Comparison of ENCODE assay signal across 1 cellular context in the genomic region with DNA sequence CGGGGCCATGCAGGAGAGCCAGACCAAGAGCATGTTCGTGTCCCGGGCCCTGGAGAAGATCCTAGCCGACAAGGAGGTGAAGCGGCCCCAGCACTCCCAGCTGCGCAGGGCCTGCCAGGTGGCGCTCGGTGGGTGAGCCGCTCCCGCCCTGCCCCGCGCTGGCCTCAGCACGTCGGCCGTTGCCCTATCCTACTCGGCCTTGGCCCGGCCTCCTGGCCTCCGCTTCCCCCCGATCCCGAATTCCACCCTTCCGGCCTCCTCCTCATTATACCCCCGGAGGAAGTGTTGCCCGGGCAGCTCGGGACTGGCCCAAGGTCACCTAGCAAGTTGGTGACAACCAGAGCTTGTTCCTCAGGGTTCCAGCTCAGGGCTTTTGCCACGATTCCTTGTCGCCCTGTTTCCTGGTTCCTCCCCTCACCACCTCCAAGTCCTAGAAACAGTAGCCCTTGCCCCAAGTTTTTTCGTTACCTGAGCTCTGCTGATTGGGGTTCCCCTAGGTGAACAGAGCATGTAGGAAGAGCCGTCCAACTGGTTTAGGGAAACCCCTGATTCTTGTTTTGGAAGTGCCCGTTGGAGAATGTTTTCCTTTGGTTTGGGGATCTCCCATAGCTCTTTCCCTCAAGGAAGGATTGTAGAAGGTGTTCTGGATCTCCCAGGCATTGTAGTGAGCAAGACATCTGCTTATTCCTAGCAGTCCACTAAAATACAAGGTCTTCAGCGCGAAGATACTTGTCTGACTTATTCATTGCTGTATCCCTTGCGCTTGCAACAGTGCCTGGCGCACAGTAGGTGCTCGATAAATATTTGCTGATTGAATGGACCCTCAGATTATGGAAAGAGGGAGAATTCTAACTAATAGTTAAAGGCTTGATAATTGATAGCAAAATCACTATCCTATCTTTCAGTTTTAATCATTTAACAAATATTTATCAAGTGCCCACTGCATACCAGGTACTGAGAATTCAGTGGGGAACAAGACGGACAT.
A peak's percentile ranks its signal among the peaks of the same experiment; 100 is the strongest.
TF ChIP-seq lines count a peak whose summit lies in the region.

No MANE protein-coding gene starts in this region.

TF ChIP-seq in HepG2, 621 proteins besides CTCF, POLR2A, EP300 and RAD21 (continued from another document and continues in another):
- TF ChIP-seq, protein P1, sequence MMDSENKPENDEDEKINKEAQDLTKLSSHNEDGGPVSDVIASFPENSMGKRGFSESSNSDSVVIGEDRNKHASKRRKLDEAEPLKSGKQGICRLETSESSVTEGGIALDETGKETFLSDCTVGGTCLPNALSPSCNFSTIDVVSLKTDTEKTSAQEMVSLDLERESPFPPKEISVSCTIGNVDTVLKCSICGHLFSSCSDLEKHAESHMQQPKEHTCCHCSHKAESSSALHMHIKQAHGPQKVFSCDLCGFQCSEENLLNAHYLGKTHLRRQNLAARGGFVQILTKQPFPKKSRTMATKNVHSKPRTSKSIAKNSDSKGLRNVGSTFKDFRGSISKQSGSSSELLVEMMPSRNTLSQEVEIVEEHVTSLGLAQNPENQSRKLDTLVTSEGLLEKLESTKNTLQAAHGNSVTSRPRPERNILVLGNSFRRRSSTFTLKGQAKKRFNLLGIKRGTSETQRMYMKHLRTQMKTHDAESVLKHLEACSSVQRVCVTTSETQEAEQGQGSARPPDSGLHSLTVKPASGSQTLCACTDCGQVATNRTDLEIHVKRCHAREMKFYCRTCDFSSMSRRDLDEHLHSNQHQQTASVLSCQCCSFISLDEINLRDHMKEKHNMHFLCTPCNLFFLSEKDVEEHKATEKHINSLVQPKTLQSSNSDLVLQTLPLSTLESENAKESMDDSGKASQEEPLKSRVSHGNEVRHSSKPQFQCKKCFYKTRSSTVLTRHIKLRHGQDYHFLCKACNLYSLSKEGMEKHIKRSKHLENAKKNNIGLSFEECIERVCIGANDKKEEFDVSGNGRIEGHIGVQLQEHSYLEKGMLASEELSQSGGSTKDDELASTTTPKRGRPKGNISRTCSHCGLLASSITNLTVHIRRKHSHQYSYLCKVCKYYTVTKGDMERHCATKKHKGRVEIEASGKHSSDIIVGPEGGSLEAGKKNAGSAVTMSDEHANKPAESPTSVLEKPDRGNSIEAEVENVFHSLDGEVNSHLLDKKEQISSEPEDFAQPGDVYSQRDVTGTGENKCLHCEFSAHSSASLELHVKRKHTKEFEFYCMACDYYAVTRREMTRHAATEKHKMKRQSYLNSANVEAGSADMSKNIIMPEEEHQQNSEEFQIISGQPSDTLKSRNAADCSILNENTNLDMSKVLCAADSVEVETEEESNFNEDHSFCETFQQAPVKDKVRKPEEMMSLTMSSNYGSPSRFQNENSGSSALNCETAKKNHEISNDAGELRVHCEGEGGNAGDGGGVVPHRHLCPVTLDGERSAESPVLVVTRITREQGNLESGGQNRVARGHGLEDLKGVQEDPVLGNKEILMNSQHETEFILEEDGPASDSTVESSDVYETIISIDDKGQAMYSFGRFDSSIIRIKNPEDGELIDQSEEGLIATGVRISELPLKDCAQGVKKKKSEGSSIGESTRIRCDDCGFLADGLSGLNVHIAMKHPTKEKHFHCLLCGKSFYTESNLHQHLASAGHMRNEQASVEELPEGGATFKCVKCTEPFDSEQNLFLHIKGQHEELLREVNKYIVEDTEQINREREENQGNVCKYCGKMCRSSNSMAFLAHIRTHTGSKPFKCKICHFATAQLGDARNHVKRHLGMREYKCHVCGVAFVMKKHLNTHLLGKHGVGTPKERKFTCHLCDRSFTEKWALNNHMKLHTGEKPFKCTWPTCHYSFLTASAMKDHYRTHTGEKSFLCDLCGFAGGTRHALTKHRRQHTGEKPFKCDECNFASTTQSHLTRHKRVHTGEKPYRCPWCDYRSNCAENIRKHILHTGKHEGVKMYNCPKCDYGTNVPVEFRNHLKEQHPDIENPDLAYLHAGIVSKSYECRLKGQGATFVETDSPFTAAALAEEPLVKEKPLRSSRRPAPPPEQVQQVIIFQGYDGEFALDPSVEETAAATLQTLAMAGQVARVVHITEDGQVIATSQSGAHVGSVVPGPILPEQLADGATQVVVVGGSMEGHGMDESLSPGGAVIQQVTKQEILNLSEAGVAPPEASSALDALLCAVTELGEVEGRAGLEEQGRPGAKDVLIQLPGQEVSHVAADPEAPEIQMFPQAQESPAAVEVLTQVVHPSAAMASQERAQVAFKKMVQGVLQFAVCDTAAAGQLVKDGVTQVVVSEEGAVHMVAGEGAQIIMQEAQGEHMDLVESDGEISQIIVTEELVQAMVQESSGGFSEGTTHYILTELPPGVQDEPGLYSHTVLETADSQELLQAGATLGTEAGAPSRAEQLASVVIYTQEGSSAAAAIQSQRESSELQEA (CRISPR knock-in tag; IDR thresholded peaks at IDR 0.05; ENCODE audit: not compliant biosample characterization): peak; percentile 93
- TF ChIP-seq ZMAT3 (CRISPR knock-in tag; conservative IDR thresholded peaks at IDR 0.05) (no peak; the same call in 1 of the 2 replicates), SRF (IDR thresholded peaks at IDR 0.05; ENCODE audit: low read depth, low read length) (no peak), ZNF552 (CRISPR knock-in tag; IDR thresholded peaks at IDR 0.05; ENCODE audit: borderline replicate concordance) (no peak), ZKSCAN1 (IDR thresholded peaks at IDR 0.05; ENCODE audit: low read length) (peak; percentile 97), MATR3 (CRISPR knock-in tag; IDR thresholded peaks at IDR 0.05) (no peak), DNMT1 (CRISPR knock-in tag; IDR thresholded peaks at IDR 0.05) (peak; percentile 76), PCBP1 (IDR thresholded peaks at IDR 0.05; ENCODE audit: borderline replicate concordance, low read depth, low read length) (no peak), KLF11 (CRISPR knock-in tag; IDR thresholded peaks at IDR 0.05) (no peak), ZNF619 (CRISPR knock-in tag; IDR thresholded peaks at IDR 0.05) (no peak), HMG20B (CRISPR knock-in tag; conservative IDR thresholded peaks at IDR 0.05) (no peak), GATAD2A (CRISPR knock-in tag; IDR thresholded peaks at IDR 0.05) (0 out of 2 replicates have a peak, but pooled peaks have one; percentile 30), ARHGAP35 (CRISPR knock-in tag; IDR thresholded peaks at IDR 0.05; ENCODE audit: borderline replicate concordance) (peak; percentile 47; the same call in 1 of the 2 replicates), GABPA (IDR thresholded peaks at IDR 0.05; ENCODE audit: low read depth, low read length) (no peak), GABPA (CRISPR knock-in tag; IDR thresholded peaks at IDR 0.05; ENCODE audit: low read depth) (no peak), ZNF564 (CRISPR knock-in tag; IDR thresholded peaks at IDR 0.05) (peak; percentile 44; the same call in 1 of the 2 replicates), HOXA9 (CRISPR knock-in tag; IDR thresholded peaks at IDR 0.05; ENCODE audit: borderline replicate concordance) (no peak), KDM5A (IDR thresholded peaks at IDR 0.05; ENCODE audit: borderline replicate concordance, low read length) (peak; percentile 77), EZH2 (conservative IDR thresholded peaks at IDR 0.05; ENCODE audit: low read depth, low read length) (no peak), ZNF761 (CRISPR knock-in tag; conservative IDR thresholded peaks at IDR 0.05) (peak; percentile 97), CCDC6 (CRISPR knock-in tag; IDR thresholded peaks at IDR 0.05) (no peak; the same call in 1 of the 2 replicates), PAF1 (CRISPR knock-in tag; IDR thresholded peaks at IDR 0.05) (no peak), SMC3 (IDR thresholded peaks at IDR 0.05; ENCODE audit: low read length) (no peak), ZNF10 (CRISPR knock-in tag; IDR thresholded peaks at IDR 0.05; ENCODE audit: borderline replicate concordance, low read depth) (no peak), ATAD3A (CRISPR knock-in tag; IDR thresholded peaks at IDR 0.05) (no peak), TSC22D2 (CRISPR knock-in tag; IDR thresholded peaks at IDR 0.05; ENCODE audit: borderline replicate concordance) (no peak)
- TF ChIP-seq, protein P2, sequence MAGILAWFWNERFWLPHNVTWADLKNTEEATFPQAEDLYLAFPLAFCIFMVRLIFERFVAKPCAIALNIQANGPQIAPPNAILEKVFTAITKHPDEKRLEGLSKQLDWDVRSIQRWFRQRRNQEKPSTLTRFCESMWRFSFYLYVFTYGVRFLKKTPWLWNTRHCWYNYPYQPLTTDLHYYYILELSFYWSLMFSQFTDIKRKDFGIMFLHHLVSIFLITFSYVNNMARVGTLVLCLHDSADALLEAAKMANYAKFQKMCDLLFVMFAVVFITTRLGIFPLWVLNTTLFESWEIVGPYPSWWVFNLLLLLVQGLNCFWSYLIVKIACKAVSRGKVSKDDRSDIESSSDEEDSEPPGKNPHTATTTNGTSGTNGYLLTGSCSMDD (CRISPR knock-in tag; IDR thresholded peaks at IDR 0.05): peak; percentile 86; the same call in 1 of the 2 replicates
- TF ChIP-seq, protein P3, sequence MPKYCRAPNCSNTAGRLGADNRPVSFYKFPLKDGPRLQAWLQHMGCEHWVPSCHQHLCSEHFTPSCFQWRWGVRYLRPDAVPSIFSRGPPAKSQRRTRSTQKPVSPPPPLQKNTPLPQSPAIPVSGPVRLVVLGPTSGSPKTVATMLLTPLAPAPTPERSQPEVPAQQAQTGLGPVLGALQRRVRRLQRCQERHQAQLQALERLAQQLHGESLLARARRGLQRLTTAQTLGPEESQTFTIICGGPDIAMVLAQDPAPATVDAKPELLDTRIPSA (CRISPR knock-in tag; IDR thresholded peaks at IDR 0.05; ENCODE audit: borderline replicate concordance): no peak
- TF ChIP-seq, protein P4, sequence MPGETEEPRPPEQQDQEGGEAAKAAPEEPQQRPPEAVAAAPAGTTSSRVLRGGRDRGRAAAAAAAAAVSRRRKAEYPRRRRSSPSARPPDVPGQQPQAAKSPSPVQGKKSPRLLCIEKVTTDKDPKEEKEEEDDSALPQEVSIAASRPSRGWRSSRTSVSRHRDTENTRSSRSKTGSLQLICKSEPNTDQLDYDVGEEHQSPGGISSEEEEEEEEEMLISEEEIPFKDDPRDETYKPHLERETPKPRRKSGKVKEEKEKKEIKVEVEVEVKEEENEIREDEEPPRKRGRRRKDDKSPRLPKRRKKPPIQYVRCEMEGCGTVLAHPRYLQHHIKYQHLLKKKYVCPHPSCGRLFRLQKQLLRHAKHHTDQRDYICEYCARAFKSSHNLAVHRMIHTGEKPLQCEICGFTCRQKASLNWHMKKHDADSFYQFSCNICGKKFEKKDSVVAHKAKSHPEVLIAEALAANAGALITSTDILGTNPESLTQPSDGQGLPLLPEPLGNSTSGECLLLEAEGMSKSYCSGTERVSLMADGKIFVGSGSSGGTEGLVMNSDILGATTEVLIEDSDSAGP (CRISPR knock-in tag; IDR thresholded peaks at IDR 0.05; ENCODE audit: borderline replicate concordance): no peak; the same call in 1 of the 2 replicates
- TF ChIP-seq, protein P5, sequence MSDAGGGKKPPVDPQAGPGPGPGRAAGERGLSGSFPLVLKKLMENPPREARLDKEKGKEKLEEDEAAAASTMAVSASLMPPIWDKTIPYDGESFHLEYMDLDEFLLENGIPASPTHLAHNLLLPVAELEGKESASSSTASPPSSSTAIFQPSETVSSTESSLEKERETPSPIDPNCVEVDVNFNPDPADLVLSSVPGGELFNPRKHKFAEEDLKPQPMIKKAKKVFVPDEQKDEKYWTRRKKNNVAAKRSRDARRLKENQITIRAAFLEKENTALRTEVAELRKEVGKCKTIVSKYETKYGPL (CRISPR knock-in tag; IDR thresholded peaks at IDR 0.05): no peak; the same call in none of the 2 replicates
- TF ChIP-seq, protein P6, sequence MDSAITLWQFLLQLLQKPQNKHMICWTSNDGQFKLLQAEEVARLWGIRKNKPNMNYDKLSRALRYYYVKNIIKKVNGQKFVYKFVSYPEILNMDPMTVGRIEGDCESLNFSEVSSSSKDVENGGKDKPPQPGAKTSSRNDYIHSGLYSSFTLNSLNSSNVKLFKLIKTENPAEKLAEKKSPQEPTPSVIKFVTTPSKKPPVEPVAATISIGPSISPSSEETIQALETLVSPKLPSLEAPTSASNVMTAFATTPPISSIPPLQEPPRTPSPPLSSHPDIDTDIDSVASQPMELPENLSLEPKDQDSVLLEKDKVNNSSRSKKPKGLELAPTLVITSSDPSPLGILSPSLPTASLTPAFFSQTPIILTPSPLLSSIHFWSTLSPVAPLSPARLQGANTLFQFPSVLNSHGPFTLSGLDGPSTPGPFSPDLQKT (CRISPR knock-in tag; IDR thresholded peaks at IDR 0.05; ENCODE audit: borderline replicate concordance): 0 out of 2 replicates have a peak, but pooled peaks have one; percentile 50
- TF ChIP-seq, protein P7, sequence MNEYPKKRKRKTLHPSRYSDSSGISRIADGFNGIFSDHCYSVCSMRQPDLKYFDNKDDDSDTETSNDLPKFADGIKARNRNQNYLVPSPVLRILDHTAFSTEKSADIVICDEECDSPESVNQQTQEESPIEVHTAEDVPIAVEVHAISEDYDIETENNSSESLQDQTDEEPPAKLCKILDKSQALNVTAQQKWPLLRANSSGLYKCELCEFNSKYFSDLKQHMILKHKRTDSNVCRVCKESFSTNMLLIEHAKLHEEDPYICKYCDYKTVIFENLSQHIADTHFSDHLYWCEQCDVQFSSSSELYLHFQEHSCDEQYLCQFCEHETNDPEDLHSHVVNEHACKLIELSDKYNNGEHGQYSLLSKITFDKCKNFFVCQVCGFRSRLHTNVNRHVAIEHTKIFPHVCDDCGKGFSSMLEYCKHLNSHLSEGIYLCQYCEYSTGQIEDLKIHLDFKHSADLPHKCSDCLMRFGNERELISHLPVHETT (CRISPR knock-in tag; conservative IDR thresholded peaks at IDR 0.05): peak; percentile 68; the same call in 1 of the 2 replicates
- TF ChIP-seq, protein P8, sequence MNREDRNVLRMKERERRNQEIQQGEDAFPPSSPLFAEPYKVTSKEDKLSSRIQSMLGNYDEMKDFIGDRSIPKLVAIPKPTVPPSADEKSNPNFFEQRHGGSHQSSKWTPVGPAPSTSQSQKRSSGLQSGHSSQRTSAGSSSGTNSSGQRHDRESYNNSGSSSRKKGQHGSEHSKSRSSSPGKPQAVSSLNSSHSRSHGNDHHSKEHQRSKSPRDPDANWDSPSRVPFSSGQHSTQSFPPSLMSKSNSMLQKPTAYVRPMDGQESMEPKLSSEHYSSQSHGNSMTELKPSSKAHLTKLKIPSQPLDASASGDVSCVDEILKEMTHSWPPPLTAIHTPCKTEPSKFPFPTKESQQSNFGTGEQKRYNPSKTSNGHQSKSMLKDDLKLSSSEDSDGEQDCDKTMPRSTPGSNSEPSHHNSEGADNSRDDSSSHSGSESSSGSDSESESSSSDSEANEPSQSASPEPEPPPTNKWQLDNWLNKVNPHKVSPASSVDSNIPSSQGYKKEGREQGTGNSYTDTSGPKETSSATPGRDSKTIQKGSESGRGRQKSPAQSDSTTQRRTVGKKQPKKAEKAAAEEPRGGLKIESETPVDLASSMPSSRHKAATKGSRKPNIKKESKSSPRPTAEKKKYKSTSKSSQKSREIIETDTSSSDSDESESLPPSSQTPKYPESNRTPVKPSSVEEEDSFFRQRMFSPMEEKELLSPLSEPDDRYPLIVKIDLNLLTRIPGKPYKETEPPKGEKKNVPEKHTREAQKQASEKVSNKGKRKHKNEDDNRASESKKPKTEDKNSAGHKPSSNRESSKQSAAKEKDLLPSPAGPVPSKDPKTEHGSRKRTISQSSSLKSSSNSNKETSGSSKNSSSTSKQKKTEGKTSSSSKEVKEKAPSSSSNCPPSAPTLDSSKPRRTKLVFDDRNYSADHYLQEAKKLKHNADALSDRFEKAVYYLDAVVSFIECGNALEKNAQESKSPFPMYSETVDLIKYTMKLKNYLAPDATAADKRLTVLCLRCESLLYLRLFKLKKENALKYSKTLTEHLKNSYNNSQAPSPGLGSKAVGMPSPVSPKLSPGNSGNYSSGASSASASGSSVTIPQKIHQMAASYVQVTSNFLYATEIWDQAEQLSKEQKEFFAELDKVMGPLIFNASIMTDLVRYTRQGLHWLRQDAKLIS (CRISPR knock-in tag; IDR thresholded peaks at IDR 0.05): no peak
- TF ChIP-seq, protein P9, sequence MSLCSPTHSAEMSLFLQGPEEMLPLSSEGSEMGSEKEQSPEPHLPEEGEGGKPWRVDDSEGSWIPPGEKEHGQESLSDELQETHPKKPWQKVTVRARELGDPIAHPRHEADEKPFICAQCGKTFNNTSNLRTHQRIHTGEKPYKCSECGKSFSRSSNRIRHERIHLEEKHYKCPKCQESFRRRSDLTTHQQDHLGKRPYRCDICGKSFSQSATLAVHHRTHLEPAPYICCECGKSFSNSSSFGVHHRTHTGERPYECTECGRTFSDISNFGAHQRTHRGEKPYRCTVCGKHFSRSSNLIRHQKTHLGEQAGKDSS (CRISPR knock-in tag; IDR thresholded peaks at IDR 0.05; ENCODE audit: borderline replicate concordance, low read depth): peak; percentile 52; the same call in 1 of the 2 replicates
